Comparison of ENCODE assay signal across 20 cellular contexts in genomic region chr1:63569917-63570316, GRCh38.
"Had no signal": no experiment of that assay in that cellular context is flagged by ENCODE, and none has a peak within 500 bp of the region (broad histone marks: within the 10 kb centered on the region; RNA-seq: fewer than 3 reads in every experiment).

No MANE protein-coding gene starts in this region.

- H3K9me3 ChIP-seq: SJSA1 had no signal

- H3K36me3 ChIP-seq: SJSA1 had no signal

- H3K27me3 ChIP-seq: SJSA1 had no signal

- DNase-seq: KBM-7, MV-4-11, NCI-H1048, NCI-H1105, NCI-H1417, NCI-H146, NCI-H1694 treated with DMSO at 0.1 percent for 48 hours, NCI-H1930, NCI-H2081, NCI-H2107, NCI-H2227 treated with DMSO at 0.1 percent for 48 hours, NCI-H524, NCI-H526 treated with DMSO at 0.1 percent for 48 hours, NCI-H774, Right ventricle myocardium superior, RPMI8226, SIG-M5 had no signal

- H3K27ac ChIP-seq: SJSA1, SK-N-MC had no signal

- FAIRE-seq: RCC 7860 had no signal

- H3K4me3 ChIP-seq: SJSA1, SK-N-MC had no signal

- H3K4me1 ChIP-seq: SJSA1 had no signal
